ENCODE assay signal across 1 cellular context in genomic region chr9:90820406-90820805, GRCh38. TPM values are rescaled to one million over a fixed set of nuclear protein-coding genes. Genes with fewer than 3 reads are reported as not detected.
"Had no signal": no experiment of that assay in that cellular context is flagged by ENCODE, and none has a peak within 500 bp of the region (broad histone marks: within the 10 kb centered on the region; RNA-seq: fewer than 3 reads in every experiment).

No MANE protein-coding gene starts in this region.

RNA-seq across cellular contexts. Expression of gene SYK, which starts 18.8 kb away (rescaled TPM):
- total RNA-seq: activated CD4-positive, alpha-beta memory T cell treated with anti-CD3 and anti-CD28 coated beads for 36 hours had no signal
